ENCODE assay signal across 1 cellular context in genomic region chr4:37816719-37817118, GRCh38.
TF ChIP-seq lines count a peak whose summit lies in the region.

No MANE protein-coding gene starts in this region.

TF ChIP-seq in HCT116, 20 proteins besides CTCF, POLR2A, EP300 and RAD21:
- TF ChIP-seq CEBPB (IDR thresholded peaks at IDR 0.05; ENCODE audit: low read depth) (no peak), ZNF274 (IDR thresholded peaks at IDR 0.05; ENCODE audit: low read depth, low read length) (no peak), TCF7L2 (IDR thresholded peaks at IDR 0.05; ENCODE audit: borderline replicate concordance, extremely low read depth, insufficient read depth, insufficient read length) (no peak), EZH2phosphoT487 (IDR thresholded peaks at IDR 0.05; ENCODE audit: borderline replicate concordance) (no peak), SRF (IDR thresholded peaks at IDR 0.05; ENCODE audit: low read depth) (no peak), SP1 (IDR thresholded peaks at IDR 0.05; ENCODE audit: low read depth) (no peak), MAX (IDR thresholded peaks at IDR 0.05) (no peak)
